ENCODE assay signal across 10 cellular contexts in the genomic region with DNA sequence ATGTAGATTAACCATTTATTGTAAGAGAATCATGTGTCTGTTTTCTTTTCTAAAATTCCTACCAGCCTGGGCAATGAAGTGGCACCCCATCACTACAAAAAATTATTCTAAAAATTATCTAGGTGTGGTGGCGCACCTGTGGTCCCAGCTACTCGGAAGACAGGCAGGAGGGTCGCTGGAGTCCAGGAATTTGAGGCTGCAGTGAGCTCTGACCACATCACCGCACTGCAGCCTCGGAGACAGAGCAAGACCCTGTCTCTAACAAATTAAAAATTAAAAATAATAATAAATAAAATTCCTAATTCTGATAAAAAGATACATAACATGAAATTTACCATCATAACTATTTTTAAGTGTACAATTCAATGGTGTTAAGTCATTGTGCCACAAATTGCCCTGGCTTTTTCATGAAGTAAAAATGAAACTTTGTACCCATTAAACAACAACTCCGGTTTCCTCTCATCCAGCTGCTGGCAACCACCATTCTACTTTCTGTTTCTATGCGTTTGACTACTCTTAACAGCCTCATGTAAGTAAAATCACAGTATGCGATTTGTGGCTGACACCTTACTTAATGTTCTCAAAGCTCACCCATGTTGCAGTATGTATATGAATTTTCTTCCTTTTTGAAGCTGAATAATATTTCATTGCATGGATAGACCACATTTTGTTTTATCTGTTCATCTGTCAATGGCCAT. TPM values are rescaled to one million over a fixed set of nuclear protein-coding genes. Genes with fewer than 3 reads are reported as not detected.
DNase-seq lines count a peak whose midpoint lies in the region; ATAC-seq and TF ChIP-seq lines count a peak whose summit lies in the region.
"Had no signal": no experiment of that assay in that cellular context is flagged by ENCODE, and none has a peak within 500 bp of the region (broad histone marks: within the 10 kb centered on the region; RNA-seq: fewer than 3 reads in every experiment).

No MANE protein-coding gene starts in this region.

- peaks cover 59% of the 10 kb centered on the region for H3K27me3 Mint-ChIP-seq in T-helper 1 cell treated with Interleukin-12 subunit alpha and Interleukin-12 subunit beta and Interleukin-4 antibody, amounts not matched to agents 30 μg/mL and 1 μg/mL, for 36 hours (ENCODE audit: low read depth)

- H3K27me3 ChIP-seq in foreskin keratinocyte, result no peaks in the 10 kb centered on the region
- H3K27me3 ChIP-seq in thyroid gland, result no peaks in the 10 kb centered on the region
- H3K27me3 ChIP-seq: cardiac muscle cell had no signal

- H3K36me3 Mint-ChIP-seq in T-helper 1 cell treated with Interleukin-12 subunit alpha and Interleukin-12 subunit beta and Interleukin-4 antibody, amounts not matched to agents 30 μg/mL and 1 μg/mL, for 36 hours (ENCODE audit: low read depth), result no peaks in the 10 kb centered on the region

- no peak overlapping the region for H3K27ac ChIP-seq in foreskin keratinocyte
- no peak overlapping the region for H3K27ac ChIP-seq in thyroid gland
- H3K27ac ChIP-seq: cardiac muscle cell had no signal

- H3K9me3 ChIP-seq in thyroid gland, result no peaks in the 10 kb centered on the region

- H3K27ac Mint-ChIP-seq in T-helper 1 cell treated with Interleukin-12 subunit alpha and Interleukin-12 subunit beta and Interleukin-4 antibody, amounts not matched to agents 30 μg/mL and 1 μg/mL, for 36 hours, result no peak overlapping the region

- no peaks in the 10 kb centered on the region for H3K36me3 ChIP-seq in thyroid gland
- H3K36me3 ChIP-seq: cardiac muscle cell had no signal

- no peak for TF ChIP-seq CTCF in foreskin keratinocyte (conservative IDR thresholded peaks at IDR 0.05)
- TF ChIP-seq CTCF in thyroid gland (IDR thresholded peaks at IDR 0.05), result no peak

- peaks cover 6% of the 10 kb centered on the region for H3K4me1 Mint-ChIP-seq in T-helper 1 cell treated with Interleukin-12 subunit alpha and Interleukin-12 subunit beta and Interleukin-4 antibody, amounts not matched to agents 30 μg/mL and 1 μg/mL, for 36 hours (ENCODE audit: low read depth)

- H3K9me3 Mint-ChIP-seq in T-helper 1 cell treated with Interleukin-12 subunit alpha and Interleukin-12 subunit beta and Interleukin-4 antibody, amounts not matched to agents 30 μg/mL and 1 μg/mL, for 36 hours, result no peaks in the 10 kb centered on the region

- intact Hi-C loops in thyroid gland (cut with DNase I), result no loop called here

- H3K4me3 Mint-ChIP-seq in T-helper 1 cell treated with Interleukin-12 subunit alpha and Interleukin-12 subunit beta and Interleukin-4 antibody, amounts not matched to agents 30 μg/mL and 1 μg/mL, for 36 hours, result peak overlapping the region; percentile 13

- WGBS in thyroid gland, 2 donors, result 83 to 84% methylated on average over 8 of the region's 8 CpGs

- ATAC-seq in GM19035 (IDR thresholded peaks at IDR 0.05; ENCODE audit: unreplicated experiment), result peak; percentile 97
- peak; percentile 97 for ATAC-seq in HG03045 (IDR thresholded peaks at IDR 0.05; ENCODE audit: unreplicated experiment)
- no peak for ATAC-seq in foreskin keratinocyte

- no peak for TF ChIP-seq POLR2A in thyroid gland (IDR thresholded peaks at IDR 0.05)

- H3K4me1 ChIP-seq in foreskin keratinocyte (no peaks in the 10 kb centered on the region), thyroid gland (no peaks in the 10 kb centered on the region)

- no peak overlapping the region for H3K4me3 ChIP-seq in thyroid gland (replicated peaks in 1 of 3)
- H3K4me3 ChIP-seq: cardiac muscle cell had no signal

- peak; percentile 17 for DNase-seq in A172 (ENCODE audit: low spot score)
- no peak for DNase-seq in foreskin keratinocyte
- no peak for DNase-seq in DMS 273 (lab: John Stamatoyannopoulos, UW; ENCODE audit: unreplicated experiment)
- DNase-seq in globus pallidus (ENCODE audit: low spot score), result no peak
- no peak for DNase-seq in thyroid gland
- DNase-seq: NCI-H748 treated with DMSO at 0.1 percent for 48 hours had no signal

RNA-seq across cellular contexts. Expression of gene USP6NL, which starts 20.6 kb away (rescaled TPM):
- total RNA-seq in A172 (2014; rRNA removed; shearing (Covaris generic)), result 17.1 and 19.8 TPM in 2 replicates
- total RNA-seq in foreskin keratinocyte (12.5 and 13.1 TPM in 2 replicates), thyroid gland (10 to 100 TPM; 16.7 to 24.3 (median 17.8) TPM)
- polyA plus RNA-seq in foreskin keratinocyte, result 5.0 and 5.1 TPM in 2 replicates
